In the genomic region with DNA sequence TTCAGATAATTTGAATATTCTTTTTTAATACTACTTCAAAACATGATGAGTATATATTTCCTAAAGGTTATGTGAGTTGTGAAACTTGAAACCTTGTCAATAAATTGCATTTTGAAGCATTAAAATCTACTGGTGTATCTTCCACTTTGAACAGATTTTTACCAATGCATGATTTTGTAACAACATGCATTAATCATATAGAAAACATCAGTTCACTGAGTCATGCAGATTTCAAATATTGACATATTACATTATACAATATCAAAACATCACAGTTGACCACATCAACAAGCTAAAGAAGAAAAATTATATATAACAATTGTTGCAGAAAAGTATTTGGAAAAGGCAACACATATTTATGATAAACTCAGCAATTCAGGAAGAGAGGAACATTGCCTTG, we compare ENCODE assay signal across 1 cellular context.
TF ChIP-seq lines count a peak whose summit lies in the region.

No MANE protein-coding gene starts in this region.

TF ChIP-seq in IMR-90, 13 proteins besides CTCF, POLR2A, EP300 and RAD21:
- TF ChIP-seq MAZ (IDR thresholded peaks at IDR 0.05; ENCODE audit: borderline replicate concordance, low read depth, low read length): no peak
- TF ChIP-seq, protein P1, sequence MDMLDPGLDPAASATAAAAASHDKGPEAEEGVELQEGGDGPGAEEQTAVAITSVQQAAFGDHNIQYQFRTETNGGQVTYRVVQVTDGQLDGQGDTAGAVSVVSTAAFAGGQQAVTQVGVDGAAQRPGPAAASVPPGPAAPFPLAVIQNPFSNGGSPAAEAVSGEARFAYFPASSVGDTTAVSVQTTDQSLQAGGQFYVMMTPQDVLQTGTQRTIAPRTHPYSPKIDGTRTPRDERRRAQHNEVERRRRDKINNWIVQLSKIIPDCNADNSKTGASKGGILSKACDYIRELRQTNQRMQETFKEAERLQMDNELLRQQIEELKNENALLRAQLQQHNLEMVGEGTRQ (IDR thresholded peaks at IDR 0.05; ENCODE audit: low read depth, low read length): no peak
